In genomic region chr16:88785106-88785924, GRCh38 we compare ENCODE assay signal across 8 cellular contexts. TPM values are rescaled to one million over a fixed set of nuclear protein-coding genes. Genes with fewer than 3 reads are reported as not detected.
A peak's percentile ranks its signal among the peaks of the same experiment; 100 is the strongest.
DNase-seq lines count a peak whose midpoint lies in the region; ATAC-seq, FAIRE-seq and TF ChIP-seq lines count a peak whose summit lies in the region.

PIEZO1 (minus strand) TSS chr16:88785220; CDS start chr16:88784964, 256 bp downstream.

- H3K9me3 Mint-ChIP-seq in activated naive CD4-positive, alpha-beta T cell treated with anti-CD3 and anti-CD28 coated beads, Interleukin-2, amount 50 U/mL, for 72 hours, result no peaks in the 10 kb centered on the region

- H3K36me3 ChIP-seq in H7 (replicated peaks; ENCODE audit: control insufficient read depth, insufficient read depth, low read length) (no peaks in the 10 kb centered on the region), SJSA1 (peaks cover 43% of the 10 kb centered on the region), pancreas (no peaks in the 10 kb centered on the region), urinary bladder (ENCODE audit: insufficient read depth) (no peaks in the 10 kb centered on the region)

- no peak for FAIRE-seq in pancreas (lab: Jason Lieb, UNC)

- H3K27ac ChIP-seq in C4-2B, result peak within 1 kb of the TSS; percentile 79
- peak within 1 kb of the TSS; percentile 99 for H3K27ac ChIP-seq in SJSA1
- H3K27ac ChIP-seq in pancreas, result peak within 1 kb of the TSS; percentile 64 to 90 (median 72)
- peak within 1 kb of the TSS; percentile 94 for H3K27ac ChIP-seq in urinary bladder (ENCODE audit: low read depth)

- H3K4me1 ChIP-seq in SJSA1 (replicated peaks) (peaks cover 60% of the 10 kb centered on the region), pancreas (peaks cover 0 to 3% (median 0%) of the 10 kb centered on the region in 3 donors), urinary bladder (ENCODE audit: insufficient read depth) (no peaks in the 10 kb centered on the region)

- peaks cover 4% of the 10 kb centered on the region for H3K27me3 ChIP-seq in H7 (ENCODE audit: control insufficient read depth, insufficient read depth, low read length)
- no peaks in the 10 kb centered on the region for H3K27me3 ChIP-seq in SJSA1 (replicated peaks)
- no peaks in the 10 kb centered on the region for H3K27me3 ChIP-seq in pancreas

- intact Hi-C loops in Right ventricle myocardium superior (cut with DNase I) (loop anchor here (2.0 kb wide), 1 partner anchor 41 kb away; no protein-coding TSS in a partner anchor), pancreas (cut with DNase I) (loop anchor here in 1 of 3 donors (5.0 kb wide), 1 partner anchor 43 kb away; no protein-coding TSS in a partner anchor)

- DNase-seq in H7 (peak; percentile 90), SJSA1 (ENCODE audit: low read depth in 1 of 2, low spot score in 2 of 2) (peak; percentile 71 to 76), Right ventricle myocardium superior (peak; percentile 87), pancreas (peak in 5 of 6 donors; percentile 58 to 91 (median 78)), NCI-H2107 (lab: John Stamatoyannopoulos, UW) (no peak)
- peak; percentile 78 to 83 for DNase-seq in activated naive CD4-positive, alpha-beta T cell treated with anti-CD3 and anti-CD28 coated beads, Interleukin-2, amount 50 U/mL, for 72 hours (ENCODE audit: low spot score in 2 of 2)

- ATAC-seq in activated naive CD4-positive, alpha-beta T cell treated with anti-CD3 and anti-CD28 coated beads, Interleukin-2, amount 50 U/mL, for 72 hours, result peak; percentile 34 to 35
- peak; percentile 66 for ATAC-seq in Right ventricle myocardium superior (ENCODE audit: poor library complexity)
- peak; percentile 51 to 72 (median 68) for ATAC-seq in pancreas

- H3K27ac Mint-ChIP-seq in activated naive CD4-positive, alpha-beta T cell treated with anti-CD3 and anti-CD28 coated beads, Interleukin-2, amount 50 U/mL, for 72 hours, result peak within 1 kb of the TSS; percentile 77 to 83

- 4 to 5% methylated on average over 71 to 110 of the region's 110 CpGs for WGBS in pancreas, 2 donors
- 3% methylated on average over 110 of the region's 110 CpGs for WGBS in urinary bladder

- peak within 1 kb of the TSS; percentile 56 for H3K4me3 ChIP-seq in H7 (ENCODE audit: insufficient read depth, low read depth, low read length)
- H3K4me3 ChIP-seq in SJSA1, result peak within 1 kb of the TSS; percentile 99
- peak within 1 kb of the TSS; percentile 54 to 89 (median 73) for H3K4me3 ChIP-seq in pancreas
- H3K4me3 ChIP-seq in urinary bladder (ENCODE audit: low read depth, low read length), result peak within 1 kb of the TSS; percentile 77

- H3K36me3 Mint-ChIP-seq in activated naive CD4-positive, alpha-beta T cell treated with anti-CD3 and anti-CD28 coated beads, Interleukin-2, amount 50 U/mL, for 72 hours, result no peaks in the 10 kb centered on the region

- peak; percentile 91 for TF ChIP-seq CTCF in C4-2B (conservative IDR thresholded peaks at IDR 0.05)
- peak; percentile 47 to 76 (median 69) for TF ChIP-seq CTCF in pancreas (IDR thresholded peaks at IDR 0.05)

- H3K9me3 ChIP-seq in SJSA1 (replicated peaks) (no peaks in the 10 kb centered on the region), pancreas (no peaks in the 10 kb centered on the region)

RNA-seq across cellular contexts. Expression of gene PIEZO1, which starts in this region (rescaled TPM):
- 60.0 and 86.8 TPM in 2 replicates for total RNA-seq in H7 (2014; rRNA removed; shearing (Covaris generic))
- total RNA-seq in SJSA1 (2014; rRNA removed; shearing (Covaris generic)), result 142 and 181 TPM in 2 replicates
- 100 to 1,000 TPM in 1 of 2 donors, 10 to 100 TPM in 1; 55.7 to 128 TPM for total RNA-seq in activated naive CD4-positive, alpha-beta T cell treated with anti-CD3 and anti-CD28 coated beads, Interleukin-2, amount 50 U/mL, for 72 hours
- total RNA-seq in Right ventricle myocardium superior (15.9 TPM), pancreas (10 to 100 TPM; 16.3 to 72.0 (median 23.9) TPM), urinary bladder (62.0 TPM)
- polyA plus RNA-seq in pancreas (100 to 1,000 TPM; 189 to 255 TPM), urinary bladder (205 TPM)
